In genomic region chr1:32400876-32401631, GRCh38 we compare ENCODE assay signal across 8 cellular contexts. TPM values are rescaled to one million over a fixed set of nuclear protein-coding genes. Genes with fewer than 3 reads are reported as not detected.
DNase-seq lines count a peak whose midpoint lies in the region; ATAC-seq and TF ChIP-seq lines count a peak whose summit lies in the region.

No MANE protein-coding gene starts in this region.

- CTCF ChIA-PET in Calu3 (lab: Charles Lee): interaction anchor here (0.7 to 2.9 kb wide), 5 partner anchors 13 to 372 kb away, joined by 3 to 6 read pairs (median 3); no protein-coding TSS in a partner anchor

- H3K4me3 Mint-ChIP-seq in Calu3 (ENCODE audit: low read depth, unreplicated experiment) (no peak overlapping the region), neural crest cell (peak overlapping the region; percentile 60)
- peak overlapping the region in 1 of 2 donors; percentile 57 for H3K4me3 Mint-ChIP-seq in stimulated activated naive CD8-positive, alpha-beta T cell treated with anti-CD3 and anti-CD28 coated beads, Interleukin-15, amount 100 ng/mL, for 72 hours

- peak; percentile 87 for DNase-seq in Calu3
- DNase-seq in Peyer's patch: peak; percentile 56 to 90 (median 85)
- DNase-seq in activated T-helper 9 cell treated with anti-CD3 and anti-CD28 coated beads, Interleukin-2, amount 50 U/mL, for 16 hours (ENCODE audit: low read depth): peak; percentile 35
- DNase-seq in foreskin fibroblast: peak; percentile 85 to 95
- peak; percentile 85 for DNase-seq in neural crest cell (ENCODE audit: low read depth, low spot score)
- DNase-seq in stimulated activated naive CD8-positive, alpha-beta T cell treated with anti-CD3 and anti-CD28 coated beads, Interleukin-15, amount 100 ng/mL, for 72 hours: peak; percentile 34 to 47

- TF ChIP-seq POLR2A in Peyer's patch (IDR thresholded peaks at IDR 0.05): no peak

- no TSS peak for BruUV-seq in Calu3 (replicated peaks; lab: Mats Ljungman, UMichigan)

- H3K9me3 Mint-ChIP-seq in Calu3 (ENCODE audit: low read depth, unreplicated experiment) (no peaks in the 10 kb centered on the region), neural crest cell (no peaks in the 10 kb centered on the region)
- H3K9me3 Mint-ChIP-seq in stimulated activated naive CD8-positive, alpha-beta T cell treated with anti-CD3 and anti-CD28 coated beads, Interleukin-15, amount 100 ng/mL, for 72 hours: peaks cover 0 to 7% of the 10 kb centered on the region in 2 donors

- H3K4me3 ChIP-seq in Peyer's patch: no peak overlapping the region
- H3K4me3 ChIP-seq in foreskin fibroblast (ENCODE audit: low read depth in 1 of 2, low read length in 2 of 2): no peak overlapping the region

- H3K36me3 Mint-ChIP-seq in Calu3 (ENCODE audit: insufficient read depth, unreplicated experiment) (no peaks in the 10 kb centered on the region), neural crest cell (ENCODE audit: low read depth) (no peaks in the 10 kb centered on the region)

- no peaks in the 10 kb centered on the region for H3K36me3 ChIP-seq in Peyer's patch

- TF ChIP-seq CTCF in Calu3 (IDR thresholded peaks at IDR 0.05; ENCODE audit: unreplicated experiment): peak; percentile 88
- TF ChIP-seq CTCF in Peyer's patch (IDR thresholded peaks at IDR 0.05): peak; percentile 42 to 90 (median 84)
- peak; percentile 98 for TF ChIP-seq CTCF in foreskin fibroblast (IDR thresholded peaks at IDR 0.05; ENCODE audit: low read depth, low read length)
- peak; percentile 91 for TF ChIP-seq CTCF in neural crest cell (conservative IDR thresholded peaks at IDR 0.05)

- H3K27ac Mint-ChIP-seq in Calu3 (ENCODE audit: unreplicated experiment) (no peak overlapping the region), neural crest cell (ENCODE audit: unreplicated experiment) (no peak overlapping the region)
- no peak overlapping the region for H3K27ac Mint-ChIP-seq in stimulated activated naive CD8-positive, alpha-beta T cell treated with anti-CD3 and anti-CD28 coated beads, Interleukin-15, amount 100 ng/mL, for 72 hours

- peaks cover 0 to 6% (median 2%) of the 10 kb centered on the region in 4 donors for H3K4me1 ChIP-seq in Peyer's patch

- no peak for TF ChIP-seq EP300 in Ishikawa (IDR thresholded peaks at IDR 0.05; ENCODE audit: borderline replicate concordance)

- peak; percentile 64 for ATAC-seq in stimulated activated naive CD8-positive, alpha-beta T cell treated with anti-CD3 and anti-CD28 coated beads, Interleukin-15, amount 100 ng/mL, for 72 hours
- ATAC-seq in GM19455 (IDR thresholded peaks at IDR 0.05; ENCODE audit: unreplicated experiment): no peak

- no peaks in the 10 kb centered on the region for H3K27me3 ChIP-seq in Peyer's patch

- H3K27me3 Mint-ChIP-seq in Calu3 (ENCODE audit: unreplicated experiment) (no peaks in the 10 kb centered on the region), neural crest cell (ENCODE audit: low read depth) (no peaks in the 10 kb centered on the region)
- no peaks in the 10 kb centered on the region for H3K27me3 Mint-ChIP-seq in stimulated activated naive CD8-positive, alpha-beta T cell treated with anti-CD3 and anti-CD28 coated beads, Interleukin-15, amount 100 ng/mL, for 72 hours

- H3K4me1 Mint-ChIP-seq in Calu3 (ENCODE audit: low read depth, unreplicated experiment): no peaks in the 10 kb centered on the region
- peaks cover under 1% of the 10 kb centered on the region for H3K4me1 Mint-ChIP-seq in neural crest cell
- H3K4me1 Mint-ChIP-seq in stimulated activated naive CD8-positive, alpha-beta T cell treated with anti-CD3 and anti-CD28 coated beads, Interleukin-15, amount 100 ng/mL, for 72 hours: peaks cover 7% of the 10 kb centered on the region

- intact Hi-C loops in Calu3 (cut with micrococcal nuclease; ENCODE audit: unreplicated experiment): loop anchor here (2.0 to 10.0 kb wide), 3 partner anchors 14 to 474 kb away; partner anchors contain the start of gene FNDC5

- peak; percentile 93 for TF ChIP-seq RAD21 in Ishikawa (IDR thresholded peaks at IDR 0.05; ENCODE audit: low read depth)

- H3K27ac ChIP-seq in Peyer's patch: peak overlapping the region in 2 of 4 donors; percentile 3 to 30

- no peaks in the 10 kb centered on the region for H3K9me3 ChIP-seq in Peyer's patch

TF ChIP-seq in Ishikawa, 13 proteins besides CTCF, POLR2A, EP300 and RAD21:
- TF ChIP-seq CREB1 (IDR thresholded peaks at IDR 0.05; ENCODE audit: low read depth): no peak
- TF ChIP-seq ZBTB7A (IDR thresholded peaks at IDR 0.05; ENCODE audit: low read depth): no peak
- TF ChIP-seq FOXM1 (IDR thresholded peaks at IDR 0.05; ENCODE audit: borderline replicate concordance, low read depth): no peak
- TF ChIP-seq MAX (IDR thresholded peaks at IDR 0.05): no peak
- TF ChIP-seq TAF1 (IDR thresholded peaks at IDR 0.05; ENCODE audit: low read depth): no peak
- TF ChIP-seq NFIC (IDR thresholded peaks at IDR 0.05): no peak
- TF ChIP-seq USF1 (IDR thresholded peaks at IDR 0.05): no peak
- no peak for TF ChIP-seq REST (IDR thresholded peaks at IDR 0.05; ENCODE audit: low read depth)
- no peak for TF ChIP-seq YY1 (IDR thresholded peaks at IDR 0.05; ENCODE audit: low read depth)
- no peak for TF ChIP-seq TCF12 (IDR thresholded peaks at IDR 0.05; ENCODE audit: low read depth)
- TF ChIP-seq EGR1 (IDR thresholded peaks at IDR 0.05): no peak
- TF ChIP-seq TEAD4 (IDR thresholded peaks at IDR 0.05): no peak
- no peak for TF ChIP-seq CEBPB (IDR thresholded peaks at IDR 0.05)
TF ChIP-seq in Ishikawa: peak in this region for 0.

RNA-seq across cellular contexts. Expression of gene BSDC1, which starts 6.8 kb away (rescaled TPM):
- total RNA-seq in Calu3 (2022) (48.5 and 49.4 TPM in 2 replicates), Peyer's patch (100 to 1,000 TPM in 3 of 4 donors, 10 to 100 TPM in 1; 89.1 to 140 (median 109) TPM), neural crest cell (38.6 and 41.5 TPM in 2 replicates)

RNA-seq across cellular contexts. Expression of gene TSSK3, which starts 38.7 kb away (rescaled TPM):
- 1.8 and 5.1 TPM in 2 replicates for total RNA-seq in Calu3 (2022)
- total RNA-seq in Peyer's patch: 1 to 10 TPM in 1 of 4 donors, not detected in 3; 5.2 TPM
- total RNA-seq in neural crest cell: 2.2 and 2.7 TPM in 2 replicates

RNA-seq across cellular contexts. Expression of gene FAM229A, which starts 38.8 kb away (rescaled TPM):
- total RNA-seq in Calu3 (2022) (7.3 and 7.5 TPM in 2 replicates), Peyer's patch (10 to 100 TPM; 15.7 to 44.5 (median 25.6) TPM), neural crest cell (7.1 and 7.7 TPM in 2 replicates)

Comparison
In these comparisons a context has a peak if more than half of its experiments do, and no peak if none do; other contexts are left out.
1. DNase-seq: peak in every context shown above with its lines; median percentile 90 in foreskin fibroblast; 87 in Calu3; 85 in Peyer's patch; 85 in neural crest cell; 40 in stimulated activated naive CD8-positive, alpha-beta T cell treated with anti-CD3 and anti-CD28 coated beads, Interleukin-15, amount 100 ng/mL, for 72 hours; 35 in activated T-helper 9 cell treated with anti-CD3 and anti-CD28 coated beads, Interleukin-2, amount 50 U/mL, for 16 hours.